Comparison of ENCODE assay signal across 22 cellular contexts in the genomic region with DNA sequence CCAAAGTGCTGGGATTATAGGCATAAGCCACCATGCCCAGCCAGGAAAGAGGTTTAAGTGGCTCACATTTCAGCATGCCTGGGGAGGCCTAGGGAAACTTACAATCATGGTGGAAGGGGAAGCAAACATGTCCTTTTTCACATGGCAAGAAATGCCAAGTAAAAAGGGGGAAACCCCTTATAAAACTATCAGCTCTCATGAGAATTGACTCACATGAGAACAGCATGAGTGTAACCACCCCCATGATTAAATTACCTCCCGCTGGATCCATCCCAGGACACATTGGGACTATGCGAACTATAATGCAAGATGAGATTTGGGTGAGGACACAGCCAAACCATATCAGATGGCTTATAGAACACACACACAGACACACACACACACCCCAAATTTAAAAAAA. TPM values are rescaled to one million over a fixed set of nuclear protein-coding genes. Genes with fewer than 3 reads are reported as not detected.
DNase-seq lines count a peak whose midpoint lies in the region; ATAC-seq and TF ChIP-seq lines count a peak whose summit lies in the region.
"Had no signal": no experiment of that assay in that cellular context is flagged by ENCODE, and none has a peak within 500 bp of the region (broad histone marks: within the 10 kb centered on the region; RNA-seq: fewer than 3 reads in every experiment).

No MANE protein-coding gene starts in this region.

- H3K36me3 ChIP-seq in WERI-Rb-1, result peaks cover 14% of the 10 kb centered on the region
- no peaks in the 10 kb centered on the region for H3K36me3 ChIP-seq in CD8-positive, alpha-beta T cell (ENCODE audit: insufficient read depth, low read length)

- no peak overlapping the region for H3K27ac ChIP-seq in WERI-Rb-1
- no peak overlapping the region for H3K27ac ChIP-seq in CD8-positive, alpha-beta T cell (ENCODE audit: low read depth, low read length)
- H3K27ac ChIP-seq: BLaER1 treated with 17β-estradiol and CSF1 and Interleukin-3, amounts not matched to agents 10 nM and 100 nM; C4-2B had no signal

- intact Hi-C loops in posterior cingulate gyrus (cut with DNase I), result no loop called here
- intact Hi-C loops in CD8-positive, alpha-beta T cell (cut with DNase I, micrococcal nuclease), result no loop called here

- CTCF ChIA-PET in CD8-positive, alpha-beta T cell (lab: Charles Lee), result no interaction called here

- H3K27me3 ChIP-seq in WERI-Rb-1 (ENCODE audit: insufficient read depth, low read depth, severe bottlenecking), result no peaks in the 10 kb centered on the region
- H3K27me3 ChIP-seq in CD8-positive, alpha-beta T cell (ENCODE audit: insufficient read depth, low read length), result no peaks in the 10 kb centered on the region
- H3K27me3 ChIP-seq: BLaER1 treated with 17β-estradiol and CSF1 and Interleukin-3, amounts not matched to agents 10 nM and 100 nM had no signal

- POLR2A ChIA-PET in CD8-positive, alpha-beta T cell (lab: Charles Lee), result no interaction called here

- H3K4me3 Mint-ChIP-seq in stimulated activated naive B cell treated with anti-CD40 and anti-IgM and Interleukin-4, amounts not matched to agents 10 μg/mL and 1 μg/mL and 100 μg/mL, for 72 hours, result no peak overlapping the region
- H3K4me3 Mint-ChIP-seq in CD8-positive, alpha-beta T cell, result no peak overlapping the region
- H3K4me3 Mint-ChIP-seq: B cell; CD4-positive, alpha-beta T cell; CD8-positive, alpha-beta memory T cell had no signal

- no peaks in the 10 kb centered on the region for H3K4me1 ChIP-seq in CD8-positive, alpha-beta T cell (ENCODE audit: insufficient read depth, low read length)

- peak; percentile 84 for DNase-seq in WERI-Rb-1
- DNase-seq in stimulated activated naive B cell treated with anti-CD40 and anti-IgM and Interleukin-4, amounts not matched to agents 10 μg/mL and 1 μg/mL and 100 μg/mL, for 72 hours, result no peak
- DNase-seq in NK-92 (lab: John Stamatoyannopoulos, UW; ENCODE audit: unreplicated experiment), result no peak
- DNase-seq in posterior cingulate gyrus, result no peak
- DNase-seq in CD8-positive, alpha-beta T cell, result no peak
- DNase-seq: 8988T; AML-193; CD4-positive, alpha-beta T cell; CD8-positive, alpha-beta memory T cell; COR-L47; DMS 273 treated with DMSO at 0.1 percent for 48 hours; DMS153; DMS53; DMS79; DND-41; EL; GDM1 had no signal

- H3K36me3 Mint-ChIP-seq in stimulated activated naive B cell treated with anti-CD40 and anti-IgM and Interleukin-4, amounts not matched to agents 10 μg/mL and 1 μg/mL and 100 μg/mL, for 72 hours, result peaks cover 5 to 7% of the 10 kb centered on the region in 2 donors
- H3K36me3 Mint-ChIP-seq in CD8-positive, alpha-beta T cell, result peaks cover 14% of the 10 kb centered on the region

- H3K9me3 Mint-ChIP-seq in stimulated activated naive B cell treated with anti-CD40 and anti-IgM and Interleukin-4, amounts not matched to agents 10 μg/mL and 1 μg/mL and 100 μg/mL, for 72 hours, result peaks cover 3% of the 10 kb centered on the region in 2 donors
- H3K9me3 Mint-ChIP-seq in CD8-positive, alpha-beta T cell, result no peaks in the 10 kb centered on the region
- H3K9me3 Mint-ChIP-seq: CD8-positive, alpha-beta memory T cell had no signal

- ATAC-seq in esophagus mucosa, result peak; percentile 47
- ATAC-seq in stimulated activated naive B cell treated with anti-CD40 and anti-IgM and Interleukin-4, amounts not matched to agents 10 μg/mL and 1 μg/mL and 100 μg/mL, for 72 hours (replicated peaks), result peak; percentile 65 to 75
- ATAC-seq in CD8-positive, alpha-beta T cell, result no peak
- ATAC-seq: GM12878 had no signal

- no peak overlapping the region for H3K4me3 ChIP-seq in WERI-Rb-1 (ENCODE audit: low read depth, low read length)
- no peak overlapping the region for H3K4me3 ChIP-seq in CD8-positive, alpha-beta T cell (ENCODE audit: low read depth, low read length)
- H3K4me3 ChIP-seq: BLaER1 treated with 17β-estradiol and CSF1 and Interleukin-3, amounts not matched to agents 10 nM and 100 nM; GM12878 had no signal

- H3K9me3 ChIP-seq in WERI-Rb-1 (ENCODE audit: severe bottlenecking), result peaks cover 7% of the 10 kb centered on the region
- no peaks in the 10 kb centered on the region for H3K9me3 ChIP-seq in CD8-positive, alpha-beta T cell (ENCODE audit: low read length)

- no peak for TF ChIP-seq CTCF in WERI-Rb-1 (IDR thresholded peaks at IDR 0.05; ENCODE audit: low read depth, low read length)
- no peak for TF ChIP-seq CTCF in CD8-positive, alpha-beta T cell (IDR thresholded peaks at IDR 0.05)

- H3K27ac Mint-ChIP-seq in stimulated activated naive B cell treated with anti-CD40 and anti-IgM and Interleukin-4, amounts not matched to agents 10 μg/mL and 1 μg/mL and 100 μg/mL, for 72 hours, result no peak overlapping the region
- no peak overlapping the region for H3K27ac Mint-ChIP-seq in CD8-positive, alpha-beta T cell
- H3K27ac Mint-ChIP-seq: B cell; CD4-positive, alpha-beta T cell; CD8-positive, alpha-beta memory T cell had no signal

- H3K4me1 Mint-ChIP-seq in stimulated activated naive B cell treated with anti-CD40 and anti-IgM and Interleukin-4, amounts not matched to agents 10 μg/mL and 1 μg/mL and 100 μg/mL, for 72 hours, result peaks cover 7 to 16% of the 10 kb centered on the region in 2 donors
- no peaks in the 10 kb centered on the region for H3K4me1 Mint-ChIP-seq in CD8-positive, alpha-beta T cell (ENCODE audit: low read depth)
- H3K4me1 Mint-ChIP-seq: CD8-positive, alpha-beta memory T cell had no signal

- no peaks in the 10 kb centered on the region for H3K27me3 Mint-ChIP-seq in stimulated activated naive B cell treated with anti-CD40 and anti-IgM and Interleukin-4, amounts not matched to agents 10 μg/mL and 1 μg/mL and 100 μg/mL, for 72 hours
- H3K27me3 Mint-ChIP-seq in CD8-positive, alpha-beta T cell (ENCODE audit: low read depth), result peaks cover 8% of the 10 kb centered on the region

RNA-seq across cellular contexts. Expression of gene KLHL12, which starts 8.8 kb away (rescaled TPM):
- 21.5 TPM for total RNA-seq in esophagus mucosa
- 10 to 100 TPM; 17.9 to 19.2 TPM for total RNA-seq in CD8-positive, alpha-beta T cell

RNA-seq across cellular contexts. Expression of gene ADIPOR1, which starts 22.2 kb away (rescaled TPM):
- total RNA-seq in esophagus mucosa, result 82.7 TPM
- total RNA-seq in CD8-positive, alpha-beta T cell, result 100 to 1,000 TPM; 106 to 117 TPM

RNA-seq across cellular contexts. Expression of gene CYB5R1, which starts 31.2 kb away (rescaled TPM):
- 73.1 TPM for total RNA-seq in esophagus mucosa
- 10 to 100 TPM; 34.6 to 36.0 TPM for total RNA-seq in CD8-positive, alpha-beta T cell

RNA-seq across cellular contexts. Expression of gene RABIF, which starts 46.9 kb away (rescaled TPM):
- 12.3 TPM for total RNA-seq in esophagus mucosa
- total RNA-seq in CD8-positive, alpha-beta T cell, result 10 to 100 TPM; 10.1 to 10.8 TPM
